ENCODE assay signal across 8 cellular contexts in genomic region chr1:2233997-2234761, GRCh38. TPM values are rescaled to one million over a fixed set of nuclear protein-coding genes. Genes with fewer than 3 reads are reported as not detected.
DNase-seq lines count a peak whose midpoint lies in the region; ATAC-seq and FAIRE-seq lines count a peak whose summit lies in the region.

No MANE protein-coding gene starts in this region.

- H3K27me3 ChIP-seq in duodenal mucosa (ENCODE audit: control insufficient read depth in 1 of 2, insufficient read depth in 2 of 2, low read length in 2 of 2) (no peaks in the 10 kb centered on the region), HAP-1 (ENCODE audit: low read depth) (no peaks in the 10 kb centered on the region)

- DNase-seq in AML-193 (lab: John Stamatoyannopoulos, UW) (peak; percentile 97 to 98), HT1080 (ENCODE audit: low read depth) (peak; percentile 66), midbrain (lab: John Stamatoyannopoulos, UW) (peak; percentile 62), frontal cortex (ENCODE audit: low spot score in 2 of 2) (no peak), HAP-1 (ENCODE audit: low spot score in 2 of 2) (no peak)
- DNase-seq in activated CD4-positive, alpha-beta T cell treated with anti-CD3 and anti-CD28 coated beads, Interleukin-2, amount 50 U/mL, for 4 hours = peak; percentile 56 to 58

- H3K4me3 ChIP-seq in duodenal mucosa (ENCODE audit: low read depth in 1 of 2, low read length in 2 of 2) = peak overlapping the region; percentile 11 to 57
- H3K4me3 ChIP-seq in HAP-1 = no peak overlapping the region

- no peaks in the 10 kb centered on the region for H3K9me3 ChIP-seq in duodenal mucosa (ENCODE audit: control insufficient read depth in 1 of 2, low read length in 2 of 2)
- H3K9me3 ChIP-seq in HAP-1 = no peaks in the 10 kb centered on the region

- no peak for FAIRE-seq in frontal cortex (lab: Jason Lieb, UNC)

- H3K4me1 Mint-ChIP-seq in stimulated activated memory B cell treated with anti-CD40 and anti-IgM and Interleukin-4, amounts not matched to agents 10 μg/mL and 1 μg/mL and 100 μg/mL, for 72 hours = peaks cover 91% of the 10 kb centered on the region

- ATAC-seq in stimulated activated memory B cell treated with anti-CD40 and anti-IgM and Interleukin-4, amounts not matched to agents 10 μg/mL and 1 μg/mL and 100 μg/mL, for 72 hours = peak; percentile 83

- H3K36me3 ChIP-seq in duodenal mucosa (ENCODE audit: control insufficient read depth in 1 of 2, insufficient read depth in 2 of 2, low read length in 2 of 2) = no peaks in the 10 kb centered on the region
- H3K36me3 ChIP-seq in HAP-1 (replicated peaks) = peaks cover 5% of the 10 kb centered on the region

- peak overlapping the region; percentile 89 for H3K27ac Mint-ChIP-seq in stimulated activated memory B cell treated with anti-CD40 and anti-IgM and Interleukin-4, amounts not matched to agents 10 μg/mL and 1 μg/mL and 100 μg/mL, for 72 hours

- no peaks in the 10 kb centered on the region for H3K9me3 Mint-ChIP-seq in stimulated activated memory B cell treated with anti-CD40 and anti-IgM and Interleukin-4, amounts not matched to agents 10 μg/mL and 1 μg/mL and 100 μg/mL, for 72 hours

- no peaks in the 10 kb centered on the region for H3K27me3 Mint-ChIP-seq in stimulated activated memory B cell treated with anti-CD40 and anti-IgM and Interleukin-4, amounts not matched to agents 10 μg/mL and 1 μg/mL and 100 μg/mL, for 72 hours

- H3K27ac ChIP-seq in duodenal mucosa (ENCODE audit: low read depth, low read length) = peak overlapping the region; percentile 16

- H3K9ac ChIP-seq in duodenal mucosa (ENCODE audit: low read depth in 1 of 2, low read length in 2 of 2) = peak overlapping the region; percentile 32 to 40

- in situ Hi-C loops in HAP-1 (cut with MboI; ENCODE audit: low sequenced_read_pairs) = no loop called here

- peaks cover 7% of the 10 kb centered on the region for H3K36me3 Mint-ChIP-seq in stimulated activated memory B cell treated with anti-CD40 and anti-IgM and Interleukin-4, amounts not matched to agents 10 μg/mL and 1 μg/mL and 100 μg/mL, for 72 hours

- peak overlapping the region; percentile 73 for H3K4me3 Mint-ChIP-seq in stimulated activated memory B cell treated with anti-CD40 and anti-IgM and Interleukin-4, amounts not matched to agents 10 μg/mL and 1 μg/mL and 100 μg/mL, for 72 hours

- H3K4me1 ChIP-seq in duodenal mucosa (ENCODE audit: control insufficient read depth in 1 of 2, insufficient read depth in 2 of 2, low read length in 2 of 2) (peaks cover 85 to 92% of the 10 kb centered on the region in 2 donors), HAP-1 (peaks cover 9% of the 10 kb centered on the region)

RNA-seq across cellular contexts. Expression of gene SKI, which starts 6.1 kb away (rescaled TPM):
- 12.7 and 18.0 TPM in 2 replicates for total RNA-seq in HT1080 (2014; rRNA removed; shearing (Covaris generic))
- polyA plus RNA-seq in HT1080 (2015; cell fraction: cytosol; rRNA removed) = 31.5 and 38.2 TPM in 2 replicates
- polyA plus RNA-seq in HT1080 (2015; cell fraction: nucleus; rRNA removed) = 34.2 and 36.7 TPM in 2 replicates
- total RNA-seq in frontal cortex = 15.5 TPM

RNA-seq across cellular contexts. Expression of gene FAAP20, which starts 39.6 kb away (rescaled TPM):
- 38.4 and 51.9 TPM in 2 replicates for total RNA-seq in HT1080 (2014; rRNA removed; shearing (Covaris generic))
- polyA plus RNA-seq in HT1080 (2015; cell fraction: cytosol; rRNA removed) = 115 and 132 TPM in 2 replicates
- polyA plus RNA-seq in HT1080 (2015; cell fraction: nucleus; rRNA removed) = 46.8 and 47.5 TPM in 2 replicates
- total RNA-seq in frontal cortex = 19.2 TPM

Comparison
In these comparisons a context has a peak if more than half of its experiments do, and no peak if none do; other contexts are left out.
1. DNase-seq: peak in AML-193 (2 of 2), HT1080 (single experiment), activated CD4-positive, alpha-beta T cell treated with anti-CD3 and anti-CD28 coated beads, Interleukin-2, amount 50 U/mL, for 4 hours (2 of 2) and midbrain (single experiment); none in frontal cortex (0 of 2) and HAP-1 (0 of 2).